Comparison of ENCODE assay signal across 1 cellular context in the genomic region with DNA sequence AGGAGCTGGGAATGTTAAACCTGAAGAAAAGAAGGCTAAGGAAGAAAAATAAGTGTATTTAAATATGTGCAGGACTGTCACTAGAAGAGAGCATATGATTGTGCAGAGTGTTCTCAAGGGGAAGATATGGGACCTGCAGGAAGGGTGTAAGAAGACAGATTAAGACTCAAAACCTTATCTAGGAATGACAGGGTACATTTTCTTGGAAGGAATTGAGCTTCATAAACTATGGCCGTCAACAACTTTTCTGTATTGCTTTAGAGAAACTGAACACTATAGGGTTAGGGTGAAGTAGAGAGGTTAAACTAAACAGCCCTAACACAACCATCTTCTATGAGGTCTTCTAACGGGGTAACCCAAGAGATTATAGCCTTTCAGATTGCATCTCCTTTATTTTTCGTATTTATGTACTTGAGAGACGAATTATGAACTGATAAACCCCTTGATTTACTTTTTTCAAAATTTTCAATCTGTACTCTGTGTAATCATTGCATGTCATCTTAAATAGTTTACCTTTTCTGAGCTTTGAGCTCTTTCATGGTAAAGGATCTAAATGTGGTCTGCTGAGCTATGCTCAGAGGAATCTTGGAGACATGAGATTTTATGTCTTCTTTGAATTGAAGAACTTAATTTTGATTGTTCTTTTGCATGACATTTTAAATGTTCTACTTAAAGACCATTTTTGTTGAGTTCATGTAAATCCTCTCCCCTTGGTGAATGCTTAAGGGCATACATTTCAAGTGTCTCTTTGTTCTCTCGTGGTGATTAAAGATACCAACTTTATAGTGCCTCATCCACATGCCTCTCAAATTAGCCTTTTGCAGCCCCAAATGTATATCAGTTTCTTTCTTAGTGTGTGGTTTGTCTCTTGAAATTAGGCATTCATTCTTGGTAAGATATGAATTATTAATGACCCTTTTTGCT.
TF ChIP-seq lines count a peak whose summit lies in the region.

No MANE protein-coding gene starts in this region.

TF ChIP-seq in K562, 482 proteins besides CTCF, POLR2A, EP300 and RAD21 (continued from another document and continues in another):
- TF ChIP-seq, protein P1, sequence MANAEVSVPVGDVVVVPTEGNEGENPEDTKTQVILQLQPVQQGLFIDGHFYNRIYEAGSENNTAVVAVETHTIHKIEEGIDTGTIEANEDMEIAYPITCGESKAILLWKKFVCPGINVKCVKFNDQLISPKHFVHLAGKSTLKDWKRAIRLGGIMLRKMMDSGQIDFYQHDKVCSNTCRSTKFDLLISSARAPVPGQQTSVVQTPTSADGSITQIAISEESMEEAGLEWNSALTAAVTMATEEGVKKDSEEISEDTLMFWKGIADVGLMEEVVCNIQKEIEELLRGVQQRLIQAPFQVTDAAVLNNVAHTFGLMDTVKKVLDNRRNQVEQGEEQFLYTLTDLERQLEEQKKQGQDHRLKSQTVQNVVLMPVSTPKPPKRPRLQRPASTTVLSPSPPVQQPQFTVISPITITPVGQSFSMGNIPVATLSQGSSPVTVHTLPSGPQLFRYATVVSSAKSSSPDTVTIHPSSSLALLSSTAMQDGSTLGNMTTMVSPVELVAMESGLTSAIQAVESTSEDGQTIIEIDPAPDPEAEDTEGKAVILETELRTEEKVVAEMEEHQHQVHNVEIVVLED (CRISPR knock-in tag; IDR thresholded peaks at IDR 0.05): no peak
- no peak for TF ChIP-seq MTF1 (CRISPR knock-in tag; IDR thresholded peaks at IDR 0.05; ENCODE audit: borderline replicate concordance)
- no peak for TF ChIP-seq ZZZ3 (IDR thresholded peaks at IDR 0.05)
- 0 out of 2 replicates have a peak, but pooled peaks have one; percentile 46 for TF ChIP-seq GABPA (tag; conservative IDR thresholded peaks at IDR 0.05; ENCODE audit: low read depth)
- no peak for TF ChIP-seq HNRNPLL (IDR thresholded peaks at IDR 0.05; ENCODE audit: low read depth, low read length, poor library complexity, severe bottlenecking)
- no peak for TF ChIP-seq ETS2 (tag; IDR thresholded peaks at IDR 0.05; ENCODE audit: borderline replicate concordance, poor library complexity, severe bottlenecking)
- TF ChIP-seq KDM2B (CRISPR knock-in tag; IDR thresholded peaks at IDR 0.05): no peak
- TF ChIP-seq SAP30 (IDR thresholded peaks at IDR 0.05; ENCODE audit: borderline replicate concordance, insufficient read depth, low read depth, low read length, poor library complexity, severe bottlenecking): no peak
- TF ChIP-seq EHMT2 (IDR thresholded peaks at IDR 0.05): 0 out of 2 replicates have a peak, but pooled peaks have one; percentile 46
- no peak for TF ChIP-seq BHLHE40 (IDR thresholded peaks at IDR 0.05; ENCODE audit: low read length)
- TF ChIP-seq, protein P2, sequence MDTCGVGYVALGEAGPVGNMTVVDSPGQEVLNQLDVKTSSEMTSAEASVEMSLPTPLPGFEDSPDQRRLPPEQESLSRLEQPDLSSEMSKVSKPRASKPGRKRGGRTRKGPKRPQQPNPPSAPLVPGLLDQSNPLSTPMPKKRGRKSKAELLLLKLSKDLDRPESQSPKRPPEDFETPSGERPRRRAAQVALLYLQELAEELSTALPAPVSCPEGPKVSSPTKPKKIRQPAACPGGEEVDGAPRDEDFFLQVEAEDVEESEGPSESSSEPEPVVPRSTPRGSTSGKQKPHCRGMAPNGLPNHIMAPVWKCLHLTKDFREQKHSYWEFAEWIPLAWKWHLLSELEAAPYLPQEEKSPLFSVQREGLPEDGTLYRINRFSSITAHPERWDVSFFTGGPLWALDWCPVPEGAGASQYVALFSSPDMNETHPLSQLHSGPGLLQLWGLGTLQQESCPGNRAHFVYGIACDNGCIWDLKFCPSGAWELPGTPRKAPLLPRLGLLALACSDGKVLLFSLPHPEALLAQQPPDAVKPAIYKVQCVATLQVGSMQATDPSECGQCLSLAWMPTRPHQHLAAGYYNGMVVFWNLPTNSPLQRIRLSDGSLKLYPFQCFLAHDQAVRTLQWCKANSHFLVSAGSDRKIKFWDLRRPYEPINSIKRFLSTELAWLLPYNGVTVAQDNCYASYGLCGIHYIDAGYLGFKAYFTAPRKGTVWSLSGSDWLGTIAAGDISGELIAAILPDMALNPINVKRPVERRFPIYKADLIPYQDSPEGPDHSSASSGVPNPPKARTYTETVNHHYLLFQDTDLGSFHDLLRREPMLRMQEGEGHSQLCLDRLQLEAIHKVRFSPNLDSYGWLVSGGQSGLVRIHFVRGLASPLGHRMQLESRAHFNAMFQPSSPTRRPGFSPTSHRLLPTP (IDR thresholded peaks at IDR 0.05; ENCODE audit: borderline replicate concordance, extremely low read depth, insufficient read length): no peak
- TF ChIP-seq FOSL1 (tag; conservative IDR thresholded peaks at IDR 0.05): peak; percentile 57
- TF ChIP-seq, protein P3, sequence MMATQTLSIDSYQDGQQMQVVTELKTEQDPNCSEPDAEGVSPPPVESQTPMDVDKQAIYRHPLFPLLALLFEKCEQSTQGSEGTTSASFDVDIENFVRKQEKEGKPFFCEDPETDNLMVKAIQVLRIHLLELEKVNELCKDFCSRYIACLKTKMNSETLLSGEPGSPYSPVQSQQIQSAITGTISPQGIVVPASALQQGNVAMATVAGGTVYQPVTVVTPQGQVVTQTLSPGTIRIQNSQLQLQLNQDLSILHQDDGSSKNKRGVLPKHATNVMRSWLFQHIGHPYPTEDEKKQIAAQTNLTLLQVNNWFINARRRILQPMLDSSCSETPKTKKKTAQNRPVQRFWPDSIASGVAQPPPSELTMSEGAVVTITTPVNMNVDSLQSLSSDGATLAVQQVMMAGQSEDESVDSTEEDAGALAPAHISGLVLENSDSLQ (IDR thresholded peaks at IDR 0.05): peak; percentile 70
- no peak for TF ChIP-seq POU5F1 (IDR thresholded peaks at IDR 0.05; ENCODE audit: borderline replicate concordance, low read depth, low read length, partially characterized antibody)
- peak in 1 of 2 experiments; percentile 85; a peak in 2 of 4 replicates for TF ChIP-seq TBL1XR1 (IDR thresholded peaks at IDR 0.05; ENCODE audit: low read length in 2 of 2)
- TF ChIP-seq GABPB1 (CRISPR knock-in tag; IDR thresholded peaks at IDR 0.05): no peak
- no peak for TF ChIP-seq XRCC3 (IDR thresholded peaks at IDR 0.05)
- TF ChIP-seq SRSF3 (IDR thresholded peaks at IDR 0.05; ENCODE audit: insufficient read depth, low read length): no peak
- TF ChIP-seq, protein P4, sequence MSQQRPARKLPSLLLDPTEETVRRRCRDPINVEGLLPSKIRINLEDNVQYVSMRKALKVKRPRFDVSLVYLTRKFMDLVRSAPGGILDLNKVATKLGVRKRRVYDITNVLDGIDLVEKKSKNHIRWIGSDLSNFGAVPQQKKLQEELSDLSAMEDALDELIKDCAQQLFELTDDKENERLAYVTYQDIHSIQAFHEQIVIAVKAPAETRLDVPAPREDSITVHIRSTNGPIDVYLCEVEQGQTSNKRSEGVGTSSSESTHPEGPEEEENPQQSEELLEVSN (IDR thresholded peaks at IDR 0.05; ENCODE audit: borderline replicate concordance in 1 of 2, extremely low read depth in 1 of 2, insufficient read depth in 1 of 2, insufficient read length in 1 of 2, low read depth in 1 of 2, low read length in 1 of 2, poor library complexity in 1 of 2, severe bottlenecking in 1 of 2): no peak
- no peak for TF ChIP-seq POLR3G (IDR thresholded peaks at IDR 0.05; ENCODE audit: extremely low read depth, insufficient read length, insufficient replicate concordance)
- no peak for TF ChIP-seq NR2C1 (IDR thresholded peaks at IDR 0.05)
- TF ChIP-seq NR2C1 (tag; IDR thresholded peaks at IDR 0.05): peak; percentile 58
- TF ChIP-seq HMG20B (CRISPR knock-in tag; IDR thresholded peaks at IDR 0.05): no peak
- TF ChIP-seq, protein P5, sequence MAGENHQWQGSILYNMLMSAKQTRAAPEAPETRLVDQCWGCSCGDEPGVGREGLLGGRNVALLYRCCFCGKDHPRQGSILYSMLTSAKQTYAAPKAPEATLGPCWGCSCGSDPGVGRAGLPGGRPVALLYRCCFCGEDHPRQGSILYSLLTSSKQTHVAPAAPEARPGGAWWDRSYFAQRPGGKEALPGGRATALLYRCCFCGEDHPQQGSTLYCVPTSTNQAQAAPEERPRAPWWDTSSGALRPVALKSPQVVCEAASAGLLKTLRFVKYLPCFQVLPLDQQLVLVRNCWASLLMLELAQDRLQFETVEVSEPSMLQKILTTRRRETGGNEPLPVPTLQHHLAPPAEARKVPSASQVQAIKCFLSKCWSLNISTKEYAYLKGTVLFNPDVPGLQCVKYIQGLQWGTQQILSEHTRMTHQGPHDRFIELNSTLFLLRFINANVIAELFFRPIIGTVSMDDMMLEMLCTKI (IDR thresholded peaks at IDR 0.05; ENCODE audit: partially characterized antibody): no peak
- no peak for TF ChIP-seq IRF2 (CRISPR knock-in tag; IDR thresholded peaks at IDR 0.05)
- no peak for TF ChIP-seq YBX1 (IDR thresholded peaks at IDR 0.05)
- no peak for TF ChIP-seq ZNF699 (CRISPR knock-in tag; IDR thresholded peaks at IDR 0.05; ENCODE audit: insufficient replicate concordance)
- no peak for TF ChIP-seq POLR2AphosphoS2 (IDR thresholded peaks at IDR 0.05; ENCODE audit: low read length)
- no peak; the same call in 1 of the 2 replicates for TF ChIP-seq MBD2 (IDR thresholded peaks at IDR 0.05; ENCODE audit: borderline replicate concordance, low read depth)
- peak; percentile 97 for TF ChIP-seq CBFA2T2 (conservative IDR thresholded peaks at IDR 0.05)
- TF ChIP-seq CSDE1 (IDR thresholded peaks at IDR 0.05): no peak
- TF ChIP-seq, protein P6, sequence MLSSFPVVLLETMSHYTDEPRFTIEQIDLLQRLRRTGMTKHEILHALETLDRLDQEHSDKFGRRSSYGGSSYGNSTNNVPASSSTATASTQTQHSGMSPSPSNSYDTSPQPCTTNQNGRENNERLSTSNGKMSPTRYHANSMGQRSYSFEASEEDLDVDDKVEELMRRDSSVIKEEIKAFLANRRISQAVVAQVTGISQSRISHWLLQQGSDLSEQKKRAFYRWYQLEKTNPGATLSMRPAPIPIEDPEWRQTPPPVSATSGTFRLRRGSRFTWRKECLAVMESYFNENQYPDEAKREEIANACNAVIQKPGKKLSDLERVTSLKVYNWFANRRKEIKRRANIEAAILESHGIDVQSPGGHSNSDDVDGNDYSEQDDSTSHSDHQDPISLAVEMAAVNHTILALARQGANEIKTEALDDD (IDR thresholded peaks at IDR 0.05): peak; percentile 72
- no peak for TF ChIP-seq ZNF408 (CRISPR knock-in tag; IDR thresholded peaks at IDR 0.05; ENCODE audit: low read depth)
- TF ChIP-seq RFX5 (IDR thresholded peaks at IDR 0.05; ENCODE audit: low read depth, low read length): no peak
- TF ChIP-seq MTA1 (IDR thresholded peaks at IDR 0.05; ENCODE audit: borderline replicate concordance): peak; percentile 67
- no peak for TF ChIP-seq ZFP1 (CRISPR knock-in tag; IDR thresholded peaks at IDR 0.05)
- no peak for TF ChIP-seq KLF6 (CRISPR knock-in tag; IDR thresholded peaks at IDR 0.05; ENCODE audit: borderline replicate concordance)
- TF ChIP-seq RB1 (IDR thresholded peaks at IDR 0.05; ENCODE audit: low read depth): no peak
- no peak for TF ChIP-seq ZKSCAN3 (CRISPR knock-in tag; IDR thresholded peaks at IDR 0.05)
- peak; percentile 4; the same call in 1 of the 2 replicates for TF ChIP-seq RFX1 (IDR thresholded peaks at IDR 0.05)
- TF ChIP-seq NCOA4 (IDR thresholded peaks at IDR 0.05; ENCODE audit: partially characterized antibody): peak; percentile 76
- 0 out of 4 replicates have a peak, but pooled peaks of 1 of the 2 experiments have one; percentile 5 for TF ChIP-seq SIX5 (IDR thresholded peaks at IDR 0.05; ENCODE audit: borderline replicate concordance in 1 of 2, insufficient read depth in 1 of 2, low read depth in 1 of 2, low read length in 2 of 2)
- TF ChIP-seq RBM39 (optimal IDR thresholded peaks at IDR 0.05; ENCODE audit: low read depth, low read length): no peak
- no peak for TF ChIP-seq FOXK1 (CRISPR knock-in tag; IDR thresholded peaks at IDR 0.05; ENCODE audit: borderline replicate concordance)
- TF ChIP-seq, protein P7, sequence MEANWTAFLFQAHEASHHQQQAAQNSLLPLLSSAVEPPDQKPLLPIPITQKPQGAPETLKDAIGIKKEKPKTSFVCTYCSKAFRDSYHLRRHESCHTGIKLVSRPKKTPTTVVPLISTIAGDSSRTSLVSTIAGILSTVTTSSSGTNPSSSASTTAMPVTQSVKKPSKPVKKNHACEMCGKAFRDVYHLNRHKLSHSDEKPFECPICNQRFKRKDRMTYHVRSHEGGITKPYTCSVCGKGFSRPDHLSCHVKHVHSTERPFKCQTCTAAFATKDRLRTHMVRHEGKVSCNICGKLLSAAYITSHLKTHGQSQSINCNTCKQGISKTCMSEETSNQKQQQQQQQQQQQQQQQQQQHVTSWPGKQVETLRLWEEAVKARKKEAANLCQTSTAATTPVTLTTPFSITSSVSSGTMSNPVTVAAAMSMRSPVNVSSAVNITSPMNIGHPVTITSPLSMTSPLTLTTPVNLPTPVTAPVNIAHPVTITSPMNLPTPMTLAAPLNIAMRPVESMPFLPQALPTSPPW (CRISPR knock-in tag; IDR thresholded peaks at IDR 0.05): peak; percentile 33; the same call in 1 of the 2 replicates
- TF ChIP-seq, protein P8, sequence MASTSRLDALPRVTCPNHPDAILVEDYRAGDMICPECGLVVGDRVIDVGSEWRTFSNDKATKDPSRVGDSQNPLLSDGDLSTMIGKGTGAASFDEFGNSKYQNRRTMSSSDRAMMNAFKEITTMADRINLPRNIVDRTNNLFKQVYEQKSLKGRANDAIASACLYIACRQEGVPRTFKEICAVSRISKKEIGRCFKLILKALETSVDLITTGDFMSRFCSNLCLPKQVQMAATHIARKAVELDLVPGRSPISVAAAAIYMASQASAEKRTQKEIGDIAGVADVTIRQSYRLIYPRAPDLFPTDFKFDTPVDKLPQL (IDR thresholded peaks at IDR 0.05; ENCODE audit: extremely low read depth, insufficient read length): no peak
- no peak for TF ChIP-seq SIN3A (IDR thresholded peaks at IDR 0.05; ENCODE audit: borderline replicate concordance in 2 of 2, control insufficient read depth in 1 of 2, low read depth in 2 of 2, low read length in 2 of 2)
- TF ChIP-seq FOS (IDR thresholded peaks at IDR 0.05; ENCODE audit: extremely low read depth, insufficient read length): no peak
- no peak for TF ChIP-seq TEAD2 (tag; IDR thresholded peaks at IDR 0.05)
- TF ChIP-seq ZNF785 (CRISPR knock-in tag; IDR thresholded peaks at IDR 0.05): no peak
- TF ChIP-seq SNRNP70 (optimal IDR thresholded peaks at IDR 0.05; ENCODE audit: low read depth, low read length): no peak
- no peak for TF ChIP-seq HNRNPH1 (optimal IDR thresholded peaks at IDR 0.05; ENCODE audit: low read depth, low read length)
- TF ChIP-seq, protein P9, sequence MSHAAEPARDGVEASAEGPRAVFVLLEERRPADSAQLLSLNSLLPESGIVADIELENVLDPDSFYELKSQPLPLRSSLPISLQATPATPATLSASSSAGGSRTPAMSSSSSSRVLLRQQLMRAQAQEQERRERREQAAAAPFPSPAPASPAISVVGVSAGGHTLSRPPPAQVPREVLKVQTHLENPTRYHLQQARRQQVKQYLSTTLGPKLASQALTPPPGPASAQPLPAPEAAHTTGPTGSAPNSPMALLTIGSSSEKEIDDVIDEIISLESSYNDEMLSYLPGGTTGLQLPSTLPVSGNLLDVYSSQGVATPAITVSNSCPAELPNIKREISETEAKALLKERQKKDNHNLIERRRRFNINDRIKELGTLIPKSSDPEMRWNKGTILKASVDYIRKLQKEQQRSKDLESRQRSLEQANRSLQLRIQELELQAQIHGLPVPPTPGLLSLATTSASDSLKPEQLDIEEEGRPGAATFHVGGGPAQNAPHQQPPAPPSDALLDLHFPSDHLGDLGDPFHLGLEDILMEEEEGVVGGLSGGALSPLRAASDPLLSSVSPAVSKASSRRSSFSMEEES (CRISPR knock-in tag; IDR thresholded peaks at IDR 0.05): no peak
- TF ChIP-seq ARID1B (IDR thresholded peaks at IDR 0.05): peak; percentile 99
